38 cellular contexts compared by ENCODE assay signal in genomic region chr3:19116239-19116638, GRCh38. TPM values are rescaled to one million over a fixed set of nuclear protein-coding genes. Genes with fewer than 3 reads are reported as not detected.
DNase-seq lines count a peak whose midpoint lies in the region; ATAC-seq, FAIRE-seq and TF ChIP-seq lines count a peak whose summit lies in the region.
"Had no signal": no experiment of that assay in that cellular context is flagged by ENCODE, and none has a peak within 500 bp of the region (broad histone marks: within the 10 kb centered on the region; RNA-seq: fewer than 3 reads in every experiment).

No MANE protein-coding gene starts in this region.

- BruUV-seq in HepG2 (replicated peaks; lab: Mats Ljungman, UMichigan) (no TSS peak), GM12878 (replicated peaks; lab: Mats Ljungman, UMichigan) (no TSS peak)

- TF ChIP-seq RAD21 in HepG2 (CRISPR knock-in tag; IDR thresholded peaks at IDR 0.05) (no peak), GM12878 (IDR thresholded peaks at IDR 0.05; ENCODE audit: insufficient read depth, low read depth, low read length) (no peak)

- TF ChIP-seq CTCF in HepG2 (CRISPR knock-in tag; IDR thresholded peaks at IDR 0.05): no peak
- no peak for TF ChIP-seq CTCF in right lobe of liver (IDR thresholded peaks at IDR 0.05)
- no peak for TF ChIP-seq CTCF in HEK293 (tag by site-specific recombination; IDR thresholded peaks at IDR 0.05)
- no peak for TF ChIP-seq CTCF in GM12878 (IDR thresholded peaks at IDR 0.05 in 2 of 3, conservative IDR thresholded peaks at IDR 0.05 in 1 of 3; ENCODE audit: control insufficient read depth in 2 of 3, extremely low read depth in 1 of 3, insufficient read depth in 1 of 3, low read depth in 3 of 3, low read length in 3 of 3)

- SMC1A ChIA-PET in GM12878 (lab: Charles Lee; ENCODE audit: uncharacterized antibody, unreplicated experiment): interaction anchor here (1.4 kb wide), 1 partner anchor 50 kb away, joined by 4 read pairs; no protein-coding TSS in a partner anchor

- DNase-seq in HepG2 (ENCODE audit: low spot score): no peak
- no peak for DNase-seq in right lobe of liver
- no peak for DNase-seq in GM12878 (ENCODE audit: low read depth, low spot score)
- no peak for DNase-seq in activated CD4-positive, CD25-positive, alpha-beta regulatory T cell treated with anti-CD3 and anti-CD28 coated beads, Interleukin-2, amount 50 U/mL, for 72 hours
- no peak for DNase-seq in NCI-H1930 (lab: John Stamatoyannopoulos, UW)
- DNase-seq: 8988T; ACHN; AML-193; BE2C; C1 segment of cervical spinal cord; Caco-2; Calu3; CD4-positive, alpha-beta memory T cell; CD4-positive, alpha-beta T cell; CD4-positive, CD25-positive, alpha-beta regulatory T cell; CD8-positive, alpha-beta memory T cell; CD8-positive, alpha-beta T cell; COR-L47; DMS 273 treated with DMSO at 0.1 percent for 48 hours; DMS153; DMS53; DMS79; DMS79 treated with DMSO at 0.1 percent for 48 hours; DND-41; EL had no signal

- H3K27me3 ChIP-seq in HepG2 (ENCODE audit: control insufficient read depth in 1 of 2, insufficient read depth in 2 of 2, low read length in 2 of 2) (no peaks in the 10 kb centered on the region), right lobe of liver (no peaks in the 10 kb centered on the region), GM12878 (replicated peaks in 1 of 2; ENCODE audit: control insufficient read depth in 2 of 2, insufficient read depth in 2 of 2, low read length in 1 of 2) (no peaks in the 10 kb centered on the region)
- H3K27me3 ChIP-seq: BE2C; BLaER1; BLaER1 treated with 17β-estradiol and CSF1 and Interleukin-3, amounts not matched to agents 10 nM and 100 nM had no signal

- H4K20me1 ChIP-seq in HepG2 (ENCODE audit: insufficient read depth, low read length) (no peaks in the 10 kb centered on the region), GM12878 (ENCODE audit: control insufficient read depth, insufficient read depth) (no peaks in the 10 kb centered on the region)
- H4K20me1 ChIP-seq: BLaER1; BLaER1 treated with 17β-estradiol and CSF1 and Interleukin-3, amounts not matched to agents 10 nM and 100 nM had no signal

- H3K27ac ChIP-seq in HepG2 (ENCODE audit: extremely low read length, insufficient read depth, low read length) (no peak overlapping the region), right lobe of liver (no peak overlapping the region), HEK293 (ENCODE audit: extremely low read depth, low read depth, low read length) (no peak overlapping the region), GM12878 (ENCODE audit: control insufficient read depth, insufficient read depth) (no peak overlapping the region)
- H3K27ac ChIP-seq: 22Rv1; A549; BLaER1; BLaER1 treated with 17β-estradiol and CSF1 and Interleukin-3, amounts not matched to agents 10 nM and 100 nM; C4-2B had no signal

- FAIRE-seq in HepG2 (lab: Jason Lieb, UNC) (no peak), GM12878 (lab: Jason Lieb, UNC) (no peak)
- FAIRE-seq: A204.1, A549, D721Med had no signal

- RAD21 ChIA-PET in GM12878 (lab: Charles Lee; ENCODE audit: unreplicated experiment): no interaction called here

- H3K4me1 ChIP-seq in HepG2 (ENCODE audit: insufficient read depth, low read length) (no peaks in the 10 kb centered on the region), right lobe of liver (no peaks in the 10 kb centered on the region), HEK293 (ENCODE audit: control insufficient read depth, insufficient read depth, low read length) (no peaks in the 10 kb centered on the region), GM12878 (ENCODE audit: control insufficient read depth, insufficient read depth, low read length) (no peaks in the 10 kb centered on the region)
- H3K4me1 ChIP-seq: A549; BE2C; BLaER1; BLaER1 treated with 17β-estradiol and CSF1 and Interleukin-3, amounts not matched to agents 10 nM and 100 nM; Caco-2 had no signal

- H3K36me3 ChIP-seq in HepG2 (replicated peaks in 1 of 2; ENCODE audit: control insufficient read depth in 1 of 2, insufficient read depth in 2 of 2, low read length in 2 of 2) (no peaks in the 10 kb centered on the region), right lobe of liver (no peaks in the 10 kb centered on the region), HEK293 (ENCODE audit: control insufficient read depth in 2 of 2, insufficient read depth in 1 of 2, low read length in 2 of 2) (no peaks in the 10 kb centered on the region), GM12878 (ENCODE audit: control insufficient read depth in 2 of 2, insufficient read depth in 2 of 2, low read length in 1 of 2) (no peaks in the 10 kb centered on the region)
- H3K36me3 ChIP-seq: BE2C; BLaER1; BLaER1 treated with 17β-estradiol and CSF1 and Interleukin-3, amounts not matched to agents 10 nM and 100 nM had no signal

- no peaks in the 10 kb centered on the region for H3K9me3 ChIP-seq in HepG2 (ENCODE audit: low read length)
- H3K9me3 ChIP-seq in right lobe of liver: no peaks in the 10 kb centered on the region
- no peaks in the 10 kb centered on the region for H3K9me3 ChIP-seq in HEK293 (ENCODE audit: control insufficient read depth, insufficient read depth, low read depth, low read length)
- no peaks in the 10 kb centered on the region for H3K9me3 ChIP-seq in GM12878 (replicated peaks; ENCODE audit: control insufficient read depth, insufficient read depth, low read length)
- H3K9me3 ChIP-seq: A549; BE2C; BLaER1; BLaER1 treated with 17β-estradiol and CSF1 and Interleukin-3, amounts not matched to agents 10 nM and 100 nM; Caco-2 had no signal

- POLR2A ChIA-PET in HepG2 (lab: Yijun Ruan, JAX) (no interaction called here), HEK293 (lab: Yijun Ruan, JAX) (no interaction called here), GM12878 (lab: Charles Lee) (no interaction called here)

- intact Hi-C loops in HepG2 (cut with micrococcal nuclease; ENCODE audit: unreplicated experiment) (no loop called here), right lobe of liver (cut with DNase I) (no loop called here), GM12878 (cut with micrococcal nuclease; ENCODE audit: unreplicated experiment) (no loop called here)

- WGBS in HepG2 (ENCODE audit: low lambda C conversion rate): 3% methylated on average over 2 of the region's 2 CpGs
- 32% methylated on average over 2 of the region's 2 CpGs for WGBS in right lobe of liver (ENCODE audit: insufficient coverage, low coverage, low lambda C conversion rate, missing lambda C conversion rate)
- WGBS in GM12878 (ENCODE audit: insufficient coverage, insufficient replicate concordance, low lambda C conversion rate, missing lambda C conversion rate): 0% methylated on average over 2 of the region's 2 CpGs

- ATAC-seq in HepG2: no peak
- no peak for ATAC-seq in right lobe of liver
- ATAC-seq in GM12878: no peak
- ATAC-seq: A549; CD8-positive, alpha-beta T cell had no signal

- H3K9ac ChIP-seq in HepG2 (ENCODE audit: insufficient read depth, low read depth, low read length) (no peak overlapping the region), GM12878 (ENCODE audit: control insufficient read depth, insufficient read depth, low read length) (no peak overlapping the region)
- H3K9ac ChIP-seq: BLaER1; BLaER1 treated with 17β-estradiol and CSF1 and Interleukin-3, amounts not matched to agents 10 nM and 100 nM had no signal

- H2AFZ ChIP-seq in HepG2 (ENCODE audit: low read length) (no peak overlapping the region), GM12878 (ENCODE audit: control insufficient read depth, low read depth, low read length) (no peak overlapping the region)

- TF ChIP-seq POLR2A in HepG2 (IDR thresholded peaks at IDR 0.05; ENCODE audit: insufficient read depth in 1 of 2, low read depth in 2 of 2, low read length in 2 of 2) (no peak), right lobe of liver (IDR thresholded peaks at IDR 0.05) (no peak), GM12878 (IDR thresholded peaks at IDR 0.05; ENCODE audit: low read depth, low read length) (no peak)

- no peaks in the 10 kb centered on the region for H3K79me2 ChIP-seq in HepG2 (ENCODE audit: insufficient read depth, low read length)
- no peaks in the 10 kb centered on the region for H3K79me2 ChIP-seq in GM12878 (ENCODE audit: control insufficient read depth, insufficient read depth, low read length)

- H3K4me3 ChIP-seq in HepG2 (replicated peaks in 1 of 3; ENCODE audit: insufficient read depth in 1 of 3, low read depth in 2 of 3, low read length in 3 of 3) (no peak overlapping the region), right lobe of liver (no peak overlapping the region), HEK293 (ENCODE audit: low read depth, low read length) (no peak overlapping the region), GM12878 (no peak overlapping the region)
- H3K4me3 ChIP-seq: A549; BLaER1; BLaER1 treated with 17β-estradiol and CSF1 and Interleukin-3, amounts not matched to agents 10 nM and 100 nM had no signal

- CTCF ChIA-PET in HepG2 (lab: Yijun Ruan, JAX; ENCODE audit: low intra/inter-chr PET ratio, low total read pairs) (no interaction called here), HEK293 (lab: Yijun Ruan, JAX) (no interaction called here), GM12878 (lab: Yijun Ruan, JAX) (no interaction called here)

- no peak overlapping the region for H3K4me2 ChIP-seq in HepG2 (ENCODE audit: low read depth, low read length)
- no peak overlapping the region for H3K4me2 ChIP-seq in GM12878 (ENCODE audit: control insufficient read depth, insufficient read depth)
- H3K4me2 ChIP-seq: A549; BLaER1; BLaER1 treated with 17β-estradiol and CSF1 and Interleukin-3, amounts not matched to agents 10 nM and 100 nM had no signal

- in situ Hi-C loops in HepG2 (cut with HindIII; ENCODE audit: extremely low pct_ligation_motif_present, low pct_unique_long_range_greater_than_20kb) (no loop called here), GM12878 (cut with MboI) (no loop called here)

- TF ChIP-seq EP300 in HepG2 (IDR thresholded peaks at IDR 0.05; ENCODE audit: low read depth in 2 of 2, low read length in 2 of 2) (no peak), HepG2 (CRISPR knock-in tag; IDR thresholded peaks at IDR 0.05; ENCODE audit: borderline replicate concordance) (no peak), GM12878 (IDR thresholded peaks at IDR 0.05; ENCODE audit: borderline replicate concordance in 1 of 2, control insufficient read depth in 1 of 2, low read depth in 2 of 2, low read length in 2 of 2) (no peak)

RNA-seq across cellular contexts. Expression of gene KCNH8, which starts 32.1 kb away (rescaled TPM):
- total RNA-seq in HepG2 (2016; rRNA removed; fragmentation: Illumina TruSeq; extraction: Trizol) (0.04 TPM in 1 of 2 replicates, not detected in the other), right lobe of liver (not detected), GM12878 (2014; rRNA removed) (under 0.01 and 0.16 TPM in 2 replicates), GM12878 (2014; rRNA removed; fragmentation: Illumina TruSeq; extraction: Trizol) (0.09 and 0.13 TPM in 2 replicates), GM12878 (2021) (0.11 and 0.18 TPM in 2 replicates)
- not detected in 2 replicates for total RNA-seq in HepG2 (2016; cell fraction: cytosol; rRNA removed; fragmentation: Illumina TruSeq; extraction: Trizol; ENCODE audit: low read depth)
- total RNA-seq in HepG2 (2016; cell fraction: insoluble cytoplasmic fraction; rRNA removed; fragmentation: Illumina TruSeq; extraction: Trizol): not detected in 2 replicates
- not detected in 2 replicates for total RNA-seq in HepG2 (2016; cell fraction: membrane; rRNA removed; fragmentation: Illumina TruSeq; extraction: Trizol)
- total RNA-seq in HepG2 (2016; cell fraction: nucleus; rRNA removed; fragmentation: Illumina TruSeq; extraction: Trizol): 0.06 TPM in 1 of 2 replicates, not detected in the other
- polyA plus RNA-seq in HepG2 (2011; rRNA removed) (0.04 TPM in 1 of 2 replicates, not detected in the other), GM12878 (2011; rRNA removed) (0.04 and 0.06 TPM in 2 replicates), GM12878 (2014; fragmentation: Illumina TruSeq; extraction: Trizol) (0.10 and 0.22 TPM in 2 replicates), GM12878 (2014; fragmentation: Nextera tagmentation; extraction: Ambion mirVana) (under 1 TPM; 0.02 to 0.03 TPM), GM12878 (2014; rRNA removed) (0.04 and 0.09 TPM in 2 replicates), GM12878 (2016; fragmentation: Nextera tagmentation; extraction: Ambion mirVana) (not detected)
- polyA plus RNA-seq in HepG2 (2011; cell fraction: cytosol; rRNA removed): not detected in 2 replicates
- 0.06 and 0.07 TPM in 2 replicates for polyA plus RNA-seq in HepG2 (2011; cell fraction: nucleus; rRNA removed)
- polyA plus RNA-seq in HepG2 (2012): not detected in 2 replicates
- not detected in 2 replicates for polyA plus RNA-seq in HepG2 (2016; cell fraction: cytosol; fragmentation: Illumina TruSeq; extraction: Trizol; ENCODE audit: low read depth)
- not detected in 2 replicates for polyA plus RNA-seq in HepG2 (2016; cell fraction: insoluble cytoplasmic fraction; fragmentation: Illumina TruSeq; extraction: Trizol; ENCODE audit: low read depth)
- polyA plus RNA-seq in HepG2 (2016; cell fraction: membrane; fragmentation: Illumina TruSeq; extraction: Trizol; ENCODE audit: low read depth): not detected in 2 replicates
- polyA plus RNA-seq in HepG2 (2016; cell fraction: nucleus; fragmentation: Illumina TruSeq; extraction: Trizol; ENCODE audit: insufficient read depth, low read depth): not detected in 2 replicates
- polyA minus RNA-seq in HepG2 (2011; rRNA and poly(A)+ RNA removed; ENCODE audit: low replicate concordance): not detected in 2 replicates
- not detected in 2 replicates for polyA minus RNA-seq in HepG2 (2011; cell fraction: cytosol; rRNA and poly(A)+ RNA removed)
- polyA minus RNA-seq in HepG2 (2011; cell fraction: nucleus; rRNA and poly(A)+ RNA removed): 0.25 and 0.26 TPM in 2 replicates
- 0.10 and 0.12 TPM in 2 replicates for total RNA-seq in GM12878 (2013; cell fraction: nucleolus; rRNA removed)
- 0.12 TPM for polyA plus RNA-seq in GM12878 (2011; ENCODE audit: low read depth)
- polyA plus RNA-seq in GM12878 (2011; cell fraction: cytosol; rRNA removed): 0.02 and 0.03 TPM in 2 replicates
- 0.12 TPM in 2 replicates for polyA plus RNA-seq in GM12878 (2011; cell fraction: nucleus; rRNA removed)
- polyA plus RNA-seq in GM12878 (2012): 0.16 and 0.21 TPM in 2 replicates
- 0.15 TPM in 1 of 2 replicates, not detected in the other for polyA minus RNA-seq in GM12878 (2011; rRNA and poly(A)+ RNA removed)
- not detected in 2 replicates for polyA minus RNA-seq in GM12878 (2011; cell fraction: cytosol; rRNA and poly(A)+ RNA removed)
- polyA minus RNA-seq in GM12878 (2011; cell fraction: nucleus; rRNA and poly(A)+ RNA removed): 0.12 and 0.38 TPM in 2 replicates
- total RNA-seq: A172; A673; CD4-positive, alpha-beta T cell; CD4-positive, CD25-positive, alpha-beta regulatory T cell; CD8-positive, alpha-beta memory T cell; Daoy had no signal
- polyA plus RNA-seq: AG04450; CD14-positive monocyte; CD4-positive, alpha-beta memory T cell; CD8-positive, alpha-beta memory T cell had no signal

Comparison
In these comparisons a context has a peak if more than half of its experiments do, and no peak if none do; other contexts are left out.
1. Of the 63 proteins assayed by ChIP-seq in both HepG2 and HEK293: peak only in HepG2: none; only in HEK293: ATF2; in both: none; in neither: 62.